In the genomic region with DNA sequence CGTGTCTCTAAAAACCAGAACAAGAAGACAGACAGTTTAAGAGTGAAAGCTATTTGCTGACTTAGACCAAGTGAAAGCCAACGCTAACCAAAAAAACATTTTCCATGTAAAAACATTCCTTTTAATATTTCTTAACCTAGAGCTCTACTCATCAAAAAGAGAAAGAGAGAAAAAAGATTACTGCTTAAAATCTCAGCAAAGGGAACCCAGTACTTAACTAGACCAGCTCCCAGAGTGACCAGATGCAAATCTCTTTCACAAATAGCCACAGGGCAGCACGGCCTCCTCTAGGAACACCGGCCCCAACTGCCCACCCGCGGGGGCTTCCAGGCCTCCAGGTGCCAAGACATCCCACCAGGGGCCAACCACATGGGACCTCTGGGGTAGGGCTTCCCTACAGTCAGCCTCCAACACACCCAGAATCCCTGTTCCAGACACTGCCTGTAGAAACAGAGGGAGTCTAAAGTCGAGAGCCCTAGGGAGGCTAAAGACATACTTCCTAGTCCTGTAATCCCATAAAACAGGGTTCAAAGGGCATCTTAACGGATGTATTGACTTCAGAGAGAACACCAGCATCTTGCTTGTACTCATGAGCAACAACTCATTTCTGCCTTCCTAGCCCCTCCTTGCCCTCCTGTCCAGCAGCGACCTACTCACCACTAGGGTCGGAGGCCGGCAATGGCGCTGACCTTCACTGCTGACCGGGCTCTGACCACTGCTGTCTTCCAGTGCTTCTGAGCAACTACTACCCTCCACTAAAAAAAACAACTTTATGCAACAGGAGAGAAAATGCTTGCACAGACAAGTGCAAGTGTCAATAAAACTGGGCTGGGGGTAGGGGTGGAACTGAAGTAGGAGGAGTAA, we compare ENCODE assay signal across 14 cellular contexts. TPM values are rescaled to one million over a fixed set of nuclear protein-coding genes. Genes with fewer than 3 reads are reported as not detected.
DNase-seq lines count a peak whose midpoint lies in the region; ATAC-seq, FAIRE-seq and TF ChIP-seq lines count a peak whose summit lies in the region.
"Had no signal": no experiment of that assay in that cellular context is flagged by ENCODE, and none has a peak within 500 bp of the region (broad histone marks: within the 10 kb centered on the region; RNA-seq: fewer than 3 reads in every experiment).

No MANE protein-coding gene starts in this region.

- WGBS in smooth muscle cell (ENCODE audit: low lambda C conversion rate), result 69% methylated on average over 13 of the region's 13 CpGs

- DNase-seq in choroid plexus epithelial cell (ENCODE audit: low read depth) (peak; percentile 42), kidney (no peak), smooth muscle cell (lab: John Stamatoyannopoulos, UW; ENCODE audit: unreplicated experiment) (no peak), DMS 273 (lab: John Stamatoyannopoulos, UW; ENCODE audit: unreplicated experiment) (no peak)
- no peak for DNase-seq in activated CD4-positive, CD25-positive, alpha-beta regulatory T cell treated with anti-CD3 and anti-CD28 coated beads, Interleukin-2, amount 50 U/mL, for 72 hours
- DNase-seq: activated naive CD4-positive, alpha-beta T cell treated with Interleukin-2 at 50 U/mL for 16 hours; NCI-H1417; NCI-H524; stimulated activated CD4-positive, alpha-beta T cell treated with anti-CD3 and anti-CD28 coated beads, Interleukin-2, amount 100 ng/mL, for 24 hours had no signal

- H3K79me2 ChIP-seq in smooth muscle cell (ENCODE audit: low read depth), result peaks cover 96% of the 10 kb centered on the region

- H2AFZ ChIP-seq in smooth muscle cell (ENCODE audit: low read depth), result no peak overlapping the region

- H3K9me3 ChIP-seq in kidney (ENCODE audit: control insufficient read depth in 1 of 2, low read length in 2 of 2) (no peaks in the 10 kb centered on the region), smooth muscle cell (replicated peaks; ENCODE audit: low read depth) (no peaks in the 10 kb centered on the region)

- peaks cover 27 to 33% of the 10 kb centered on the region in 2 donors for H3K4me1 ChIP-seq in kidney (ENCODE audit: control insufficient read depth in 1 of 2, insufficient read depth in 1 of 2, low read depth in 1 of 2, low read length in 2 of 2)
- H3K4me1 ChIP-seq in smooth muscle cell (ENCODE audit: low read depth), result peaks cover 13% of the 10 kb centered on the region

- H3K4me3 ChIP-seq in choroid plexus epithelial cell (ENCODE audit: low read depth, low read length) (no peak overlapping the region), kidney (ENCODE audit: low read length in 2 of 2) (no peak overlapping the region), smooth muscle cell (no peak overlapping the region)

- H4K20me1 ChIP-seq in smooth muscle cell (ENCODE audit: low read depth), result peaks cover 95% of the 10 kb centered on the region

- H3K9ac ChIP-seq in kidney (ENCODE audit: low read length in 2 of 2) (no peak overlapping the region), smooth muscle cell (ENCODE audit: low read depth) (no peak overlapping the region)

- peaks cover 0 to 4% of the 10 kb centered on the region in 2 donors for H3K36me3 ChIP-seq in kidney (ENCODE audit: control insufficient read depth in 1 of 2, insufficient read depth in 2 of 2, low read length in 2 of 2)
- H3K36me3 ChIP-seq in smooth muscle cell (ENCODE audit: low read depth), result no peaks in the 10 kb centered on the region

- H3F3A ChIP-seq in smooth muscle cell (ENCODE audit: low read depth), result peaks cover 3% of the 10 kb centered on the region

- no peaks in the 10 kb centered on the region for H3K27me3 ChIP-seq in smooth muscle cell (ENCODE audit: low read depth)

- intact Hi-C loops in kidney (cut with DNase I), result no loop called here

- H3K27ac ChIP-seq in kidney (ENCODE audit: low read depth in 2 of 2, low read length in 2 of 2), result peak overlapping the region; percentile 15 to 23
- no peak overlapping the region for H3K27ac ChIP-seq in smooth muscle cell (ENCODE audit: low read depth)

- no peak for ATAC-seq in esophagus mucosa
- ATAC-seq in GM21360 (IDR thresholded peaks at IDR 0.05; ENCODE audit: unreplicated experiment), result no peak

- peak overlapping the region; percentile 32 for H3K4me2 ChIP-seq in smooth muscle cell

- peak; percentile 31 for FAIRE-seq in G401.6 (lab: Jason Lieb, UNC)
- no peak for FAIRE-seq in kidney (lab: Jason Lieb, UNC)
- FAIRE-seq: frontal cortex, GM18507 had no signal

- TF ChIP-seq CTCF in choroid plexus epithelial cell (conservative IDR thresholded peaks at IDR 0.05; ENCODE audit: low read depth, low read length) (no peak), kidney (IDR thresholded peaks at IDR 0.05; ENCODE audit: borderline replicate concordance, extremely low read depth, insufficient read depth) (no peak), smooth muscle cell (IDR thresholded peaks at IDR 0.05; ENCODE audit: borderline replicate concordance, insufficient read depth, poor library complexity, severe bottlenecking) (no peak)

RNA-seq across cellular contexts. Expression of gene ZCCHC14, which starts 21.3 kb away (rescaled TPM):
- total RNA-seq in kidney (32.8 TPM), smooth muscle cell (8.3 and 8.5 TPM in 2 replicates), esophagus mucosa (11.4 TPM)
- polyA plus RNA-seq in kidney (ENCODE audit: insufficient read depth, low read depth, low replicate concordance) (6.4 TPM), smooth muscle cell (4.6 and 4.8 TPM in 2 replicates)
